ENCODE assay signal across 32 cellular contexts in the genomic region with DNA sequence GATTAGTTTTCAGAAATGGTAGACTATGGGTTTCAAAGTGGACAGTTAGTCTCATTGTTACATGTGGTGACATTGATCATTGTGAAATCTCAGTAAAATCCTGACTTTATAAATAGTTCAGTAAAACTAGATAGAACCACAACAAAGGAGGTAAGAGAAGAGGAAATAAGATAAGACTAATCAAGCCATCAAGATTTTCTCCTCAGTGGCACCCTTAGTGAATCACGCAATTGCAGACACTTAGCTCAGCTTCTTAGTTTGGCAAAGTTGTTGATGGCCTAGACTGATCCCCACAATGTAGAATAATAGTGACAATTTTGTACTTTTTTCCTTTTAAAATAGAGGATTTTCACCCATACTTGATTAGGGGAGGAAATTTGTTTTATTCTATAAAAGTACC.
"Had no signal": no experiment of that assay in that cellular context is flagged by ENCODE, and none has a peak within 500 bp of the region (broad histone marks: within the 10 kb centered on the region; RNA-seq: fewer than 3 reads in every experiment).

No MANE protein-coding gene starts in this region.

- DNase-seq: Karpas-422, Kasumi-1, MG63, MM.1S, MV-4-11, NCI-H1048, NCI-H1092, NCI-H1105, NCI-H1417 treated with DMSO at 0.1 percent for 48 hours, NCI-H1436, NCI-H1436 treated with DMSO at 0.1 percent for 48 hours, NCI-H146, NCI-H1694, NCI-H1694 treated with DMSO at 0.1 percent for 48 hours, NCI-H187, NCI-H187 treated with DMSO at 0.1 percent for 48 hours, NCI-H1930, NCI-H2029, NCI-H2029 treated with DMSO at 0.1 percent for 48 hours, NCI-H2081, NCI-H2081 treated with DMSO at 0.1 percent for 48 hours, NCI-H2107, NCI-H2171, NCI-H2171 treated with DMSO at 0.1 percent for 48 hours, NCI-H2227 treated with DMSO at 0.1 percent for 48 hours, NCI-H226, NCI-H345, NCI-H446, NCI-H446 treated with DMSO at 0.1 percent for 48 hours, NCI-H510A, NCI-H510A treated with DMSO at 0.1 percent for 48 hours had no signal

- H3K27me3 ChIP-seq: MG63 had no signal

- H3K27ac ChIP-seq: KMS-11 had no signal

- H3K9me3 ChIP-seq: MG63 had no signal

- H3K4me3 ChIP-seq: MG63 had no signal

- H3K9ac ChIP-seq: KMS-11 had no signal

- H3K36me3 ChIP-seq: MG63 had no signal

- H3K4me2 ChIP-seq: KMS-11 had no signal
